ENCODE assay signal across 11 cellular contexts in the genomic region with DNA sequence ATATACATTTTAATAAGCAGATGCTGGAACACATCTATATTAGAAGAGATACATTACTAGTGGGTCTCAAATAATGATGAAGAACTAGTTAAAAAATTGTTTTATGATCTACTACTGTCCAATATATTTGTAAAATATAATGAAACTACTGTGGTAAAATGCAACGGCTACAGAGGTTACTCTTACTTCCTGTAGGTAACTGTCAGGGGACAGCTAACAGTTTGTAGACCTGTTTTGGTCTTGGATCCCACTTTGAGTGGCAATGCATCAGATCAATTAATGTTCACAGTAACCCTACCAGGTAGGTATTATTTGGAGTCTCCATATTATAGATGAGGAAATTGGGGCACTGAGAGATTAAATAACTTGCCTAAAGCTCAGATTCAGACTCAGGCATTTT. TPM values are rescaled to one million over a fixed set of nuclear protein-coding genes. Genes with fewer than 3 reads are reported as not detected.
DNase-seq lines count a peak whose midpoint lies in the region; ATAC-seq lines count a peak whose summit lies in the region.
"Had no signal": no experiment of that assay in that cellular context is flagged by ENCODE, and none has a peak within 500 bp of the region (broad histone marks: within the 10 kb centered on the region; RNA-seq: fewer than 3 reads in every experiment).

No MANE protein-coding gene starts in this region.

- no peaks in the 10 kb centered on the region for H3K36me3 Mint-ChIP-seq in central memory CD8-positive, alpha-beta T cell (ENCODE audit: insufficient read depth)

- no peak for DNase-seq in central memory CD8-positive, alpha-beta T cell (ENCODE audit: low spot score in 2 of 2)
- no peak for DNase-seq in DMS 273 (lab: John Stamatoyannopoulos, UW; ENCODE audit: unreplicated experiment)
- no peak for DNase-seq in dermis blood vessel endothelial cell
- DNase-seq in cardiac septum (ENCODE audit: low spot score) = no peak
- DNase-seq: activated T-cell treated with anti-CD3 and anti-CD28 coated beads, Interleukin-2, amount 50 U/mL, for 4 hours; lower lobe of right lung; NCI-H1436 had no signal

- H3K4me3 Mint-ChIP-seq in central memory CD8-positive, alpha-beta T cell = no peak overlapping the region
- H3K4me3 Mint-ChIP-seq: activated T-cell treated with anti-CD3 and anti-CD28 coated beads, Interleukin-2, amount 50 U/mL, for 4 hours had no signal

- intact Hi-C loops in cardiac septum (cut with DNase I) = no loop called here

- ATAC-seq in GM18858 (IDR thresholded peaks at IDR 0.05; ENCODE audit: unreplicated experiment) (peak; percentile 61), GM21526 (IDR thresholded peaks at IDR 0.05; ENCODE audit: low FRiP score, unreplicated experiment) (peak; percentile 78), HG03196 (IDR thresholded peaks at IDR 0.05; ENCODE audit: unreplicated experiment) (peak; percentile 70), HG02970 (IDR thresholded peaks at IDR 0.05; ENCODE audit: low FRiP score, unreplicated experiment) (no peak)
- no peak for ATAC-seq in central memory CD8-positive, alpha-beta T cell (replicated peaks; ENCODE audit: extremely low read depth, poor library complexity, severe bottlenecking)
- ATAC-seq: activated T-cell treated with anti-CD3 and anti-CD28 coated beads, Interleukin-2, amount 50 U/mL, for 4 hours had no signal

- peaks cover 22% of the 10 kb centered on the region for H3K4me1 Mint-ChIP-seq in central memory CD8-positive, alpha-beta T cell

- peak overlapping the region; percentile 25 for H3K27ac Mint-ChIP-seq in central memory CD8-positive, alpha-beta T cell (ENCODE audit: low read depth)

- H3K27me3 Mint-ChIP-seq in central memory CD8-positive, alpha-beta T cell = no peaks in the 10 kb centered on the region

- H3K9me3 Mint-ChIP-seq in central memory CD8-positive, alpha-beta T cell = no peaks in the 10 kb centered on the region
- H3K9me3 Mint-ChIP-seq: activated T-cell treated with anti-CD3 and anti-CD28 coated beads, Interleukin-2, amount 50 U/mL, for 4 hours had no signal

RNA-seq across cellular contexts. Expression of gene MYSM1, which starts 26.7 kb away (rescaled TPM):
- total RNA-seq in dermis blood vessel endothelial cell = 16.2 and 19.5 TPM in 2 replicates
- 29.0 TPM for total RNA-seq in cardiac septum

RNA-seq across cellular contexts. Expression of gene JUN, which starts 57.3 kb away (rescaled TPM):
- 73.5 and 159 TPM in 2 replicates for total RNA-seq in dermis blood vessel endothelial cell
- total RNA-seq in cardiac septum = 91.7 TPM

Comparison
In these comparisons a context has a peak if more than half of its experiments do, and no peak if none do; other contexts are left out.
1. ATAC-seq: peak in GM18858 (single experiment), GM21526 (single experiment) and HG03196 (single experiment); none in central memory CD8-positive, alpha-beta T cell (single experiment) and HG02970 (single experiment).